ENCODE assay signal across 1 cellular context in the genomic region with DNA sequence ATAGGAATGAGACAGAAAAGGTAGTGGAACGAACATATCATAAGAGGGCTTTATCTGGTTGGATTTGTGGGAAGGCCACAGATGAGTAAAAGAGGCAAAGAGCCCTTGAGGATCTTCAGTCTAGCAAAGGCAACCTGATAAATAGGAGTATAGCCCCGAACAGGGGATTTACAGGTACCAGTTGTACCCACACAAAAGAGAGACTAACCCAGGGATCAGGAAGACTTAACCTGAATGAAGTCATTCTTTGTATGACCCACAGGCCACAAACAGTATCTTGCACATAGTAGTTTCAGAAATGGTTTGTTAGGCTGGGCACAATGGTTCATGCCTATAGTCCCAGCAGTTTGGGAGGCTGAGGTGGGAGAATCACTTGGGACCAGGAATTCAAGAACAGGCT.
TF ChIP-seq lines count a peak whose summit lies in the region.

No MANE protein-coding gene starts in this region.

TF ChIP-seq in GM12878, 131 proteins besides CTCF, POLR2A, EP300 and RAD21:
- TF ChIP-seq SRF (IDR thresholded peaks at IDR 0.05; ENCODE audit: low read depth in 2 of 2, low read length in 2 of 2) (no peak), MYB (IDR thresholded peaks at IDR 0.05; ENCODE audit: borderline replicate concordance, low read depth, low read length) (no peak), MTA3 (IDR thresholded peaks at IDR 0.05; ENCODE audit: borderline replicate concordance, low read length) (no peak), USF2 (IDR thresholded peaks at IDR 0.05; ENCODE audit: borderline replicate concordance, low read depth, low read length) (no peak), CHD4 (IDR thresholded peaks at IDR 0.05) (no peak), MYC (IDR thresholded peaks at IDR 0.05; ENCODE audit: insufficient read depth, insufficient read length, insufficient replicate concordance, low read length, severe bottlenecking) (no peak), EGR1 (IDR thresholded peaks at IDR 0.05; ENCODE audit: borderline replicate concordance in 1 of 2, low read depth in 2 of 2, low read length in 2 of 2) (no peak), CBFB (IDR thresholded peaks at IDR 0.05; ENCODE audit: low read depth) (no peak), BHLHE40 (IDR thresholded peaks at IDR 0.05; ENCODE audit: borderline replicate concordance in 1 of 2, low read depth in 2 of 2, low read length in 1 of 2) (no peak), ZNF217 (IDR thresholded peaks at IDR 0.05) (no peak), RELA (IDR thresholded peaks at IDR 0.05; ENCODE audit: borderline replicate concordance, partially characterized antibody) (no peak), SREBF2 (IDR thresholded peaks at IDR 0.05; ENCODE audit: low read length) (no peak), YY1 (IDR thresholded peaks at IDR 0.05; ENCODE audit: low read depth, low read length) (no peak), TCF7 (IDR thresholded peaks at IDR 0.05; ENCODE audit: borderline replicate concordance) (no peak), SMARCA5 (IDR thresholded peaks at IDR 0.05) (no peak), ATF7 (IDR thresholded peaks at IDR 0.05; ENCODE audit: low read depth) (no peak), CHD1 (IDR thresholded peaks at IDR 0.05; ENCODE audit: low read depth, low read length) (no peak), MTA2 (IDR thresholded peaks at IDR 0.05; ENCODE audit: low read depth) (no peak)
- TF ChIP-seq, protein P1, sequence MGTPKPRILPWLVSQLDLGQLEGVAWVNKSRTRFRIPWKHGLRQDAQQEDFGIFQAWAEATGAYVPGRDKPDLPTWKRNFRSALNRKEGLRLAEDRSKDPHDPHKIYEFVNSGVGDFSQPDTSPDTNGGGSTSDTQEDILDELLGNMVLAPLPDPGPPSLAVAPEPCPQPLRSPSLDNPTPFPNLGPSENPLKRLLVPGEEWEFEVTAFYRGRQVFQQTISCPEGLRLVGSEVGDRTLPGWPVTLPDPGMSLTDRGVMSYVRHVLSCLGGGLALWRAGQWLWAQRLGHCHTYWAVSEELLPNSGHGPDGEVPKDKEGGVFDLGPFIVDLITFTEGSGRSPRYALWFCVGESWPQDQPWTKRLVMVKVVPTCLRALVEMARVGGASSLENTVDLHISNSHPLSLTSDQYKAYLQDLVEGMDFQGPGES (IDR thresholded peaks at IDR 0.05): no peak
- TF ChIP-seq, protein P2, sequence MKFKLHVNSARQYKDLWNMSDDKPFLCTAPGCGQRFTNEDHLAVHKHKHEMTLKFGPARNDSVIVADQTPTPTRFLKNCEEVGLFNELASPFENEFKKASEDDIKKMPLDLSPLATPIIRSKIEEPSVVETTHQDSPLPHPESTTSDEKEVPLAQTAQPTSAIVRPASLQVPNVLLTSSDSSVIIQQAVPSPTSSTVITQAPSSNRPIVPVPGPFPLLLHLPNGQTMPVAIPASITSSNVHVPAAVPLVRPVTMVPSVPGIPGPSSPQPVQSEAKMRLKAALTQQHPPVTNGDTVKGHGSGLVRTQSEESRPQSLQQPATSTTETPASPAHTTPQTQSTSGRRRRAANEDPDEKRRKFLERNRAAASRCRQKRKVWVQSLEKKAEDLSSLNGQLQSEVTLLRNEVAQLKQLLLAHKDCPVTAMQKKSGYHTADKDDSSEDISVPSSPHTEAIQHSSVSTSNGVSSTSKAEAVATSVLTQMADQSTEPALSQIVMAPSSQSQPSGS (IDR thresholded peaks at IDR 0.05; ENCODE audit: low read length): no peak
